In the genomic region with DNA sequence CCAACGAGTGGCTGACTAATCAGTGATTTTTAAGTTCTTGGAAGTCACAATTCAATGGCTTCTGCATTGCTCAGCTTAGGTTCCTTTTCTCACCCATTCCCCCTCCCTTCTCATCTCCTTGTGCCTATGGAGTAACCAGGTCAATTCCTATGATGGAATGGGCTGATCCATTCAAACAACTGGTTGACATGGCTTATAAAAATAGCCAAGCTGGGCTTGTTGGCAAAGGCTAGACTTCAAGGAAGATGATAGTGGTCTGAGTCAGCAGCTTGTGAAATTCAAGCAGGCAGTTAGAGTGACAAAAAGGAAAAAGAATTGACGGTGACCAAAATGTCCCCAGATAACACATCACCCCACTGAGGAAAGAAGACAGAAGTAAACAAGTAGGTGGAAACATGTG, we compare ENCODE assay signal across 11 cellular contexts.
DNase-seq lines count a peak whose midpoint lies in the region; ATAC-seq lines count a peak whose summit lies in the region.
"Had no signal": no experiment of that assay in that cellular context is flagged by ENCODE, and none has a peak within 500 bp of the region (broad histone marks: within the 10 kb centered on the region; RNA-seq: fewer than 3 reads in every experiment).

No MANE protein-coding gene starts in this region.

- peak overlapping the region; percentile 33 for H3K27ac ChIP-seq in epithelial cell of prostate
- H3K27ac ChIP-seq: stomach had no signal

- DNase-seq in GM04504 (ENCODE audit: low read depth) (peak; percentile 72), NOMO-1 treated with dmso at 0.1 percent for 144 hours (lab: John Stamatoyannopoulos, UW; ENCODE audit: unreplicated experiment) (peak; percentile 5), epithelial cell of prostate (ENCODE audit: low read depth, low spot score) (no peak), renal cortical epithelial cell (ENCODE audit: low read depth) (peak; percentile 97), CD1c-positive myeloid dendritic cell (ENCODE audit: extremely low spot score) (no peak)
- no peak for DNase-seq in stimulated activated CD4-positive, alpha-beta T cell treated with anti-CD3 and anti-CD28 coated beads, Interleukin-15, amount 100 ng/mL, for 24 hours
- DNase-seq: effector CD8-positive, alpha-beta T cell; SIG-M5; stomach had no signal

- ATAC-seq in GM18907 (IDR thresholded peaks at IDR 0.05; ENCODE audit: unreplicated experiment), result no peak
- ATAC-seq in GM18517 (IDR thresholded peaks at IDR 0.05; ENCODE audit: unreplicated experiment), result no peak

Comparison
In these comparisons a context has a peak if more than half of its experiments do, and no peak if none do; other contexts are left out.
1. DNase-seq: peak in GM04504 (single experiment), NOMO-1 treated with dmso at 0.1 percent for 144 hours (single experiment) and renal cortical epithelial cell (single experiment); none in epithelial cell of prostate (single experiment), CD1c-positive myeloid dendritic cell (single experiment) and stimulated activated CD4-positive, alpha-beta T cell treated with anti-CD3 and anti-CD28 coated beads, Interleukin-15, amount 100 ng/mL, for 24 hours (single experiment).